In genomic region chr13:99981115-99982020, GRCh38 we compare ENCODE assay signal across 8 cellular contexts. TPM values are rescaled to one million over a fixed set of nuclear protein-coding genes. Genes with fewer than 3 reads are reported as not detected.
DNase-seq lines count a peak whose midpoint lies in the region; ATAC-seq and TF ChIP-seq lines count a peak whose summit lies in the region.

Gene ZIC2 (plus strand): TSS chr13:99981784. CDS start chr13:99982065, 281 bp downstream.

- H3K9me3 Mint-ChIP-seq in immature natural killer cell, result peaks cover 1 to 33% (median 18%) of the 10 kb centered on the region in 6 donors
- H3K9me3 Mint-ChIP-seq in stimulated activated naive B cell treated with anti-CD40 and anti-IgM and Interleukin-4, amounts not matched to agents 10 μg/mL and 1 μg/mL and 100 μg/mL, for 72 hours, result peaks cover 4 to 5% of the 10 kb centered on the region in 2 donors

- peaks cover 22 to 40% of the 10 kb centered on the region in 2 donors for H3K4me1 Mint-ChIP-seq in immature natural killer cell
- peaks cover 12% of the 10 kb centered on the region in 2 donors for H3K4me1 Mint-ChIP-seq in stimulated activated naive B cell treated with anti-CD40 and anti-IgM and Interleukin-4, amounts not matched to agents 10 μg/mL and 1 μg/mL and 100 μg/mL, for 72 hours

- H3K36me3 Mint-ChIP-seq in immature natural killer cell, result peaks cover 0 to 9% (median 5%) of the 10 kb centered on the region in 3 donors
- peaks cover 4 to 11% of the 10 kb centered on the region in 2 donors for H3K36me3 Mint-ChIP-seq in stimulated activated naive B cell treated with anti-CD40 and anti-IgM and Interleukin-4, amounts not matched to agents 10 μg/mL and 1 μg/mL and 100 μg/mL, for 72 hours

- H3K27me3 Mint-ChIP-seq in immature natural killer cell (ENCODE audit: low read depth in 3 of 3), result peaks cover 50 to 67% (median 63%) of the 10 kb centered on the region in 3 donors
- peaks cover 44 to 65% of the 10 kb centered on the region in 2 donors for H3K27me3 Mint-ChIP-seq in stimulated activated naive B cell treated with anti-CD40 and anti-IgM and Interleukin-4, amounts not matched to agents 10 μg/mL and 1 μg/mL and 100 μg/mL, for 72 hours

- in situ Hi-C loops in astrocyte of the cerebellum (cut with HindIII; ENCODE audit: low sequenced_read_pairs), result loop anchor here (10.0 to 25.0 kb wide), 2 partner anchors 256 to 533 kb away; no protein-coding TSS in a partner anchor

- peak within 1 kb of the TSS; percentile 94 for H3K4me3 ChIP-seq in astrocyte of the cerebellum (ENCODE audit: low read depth, low read length)

- TF ChIP-seq CTCF in GM10266 (IDR thresholded peaks at IDR 0.05; ENCODE audit: control insufficient read depth, insufficient read depth, low read depth, missing control alignments) (no peak), astrocyte of the cerebellum (IDR thresholded peaks at IDR 0.05; ENCODE audit: low read depth, low read length, missing control alignments) (no peak)

- H3K4me3 Mint-ChIP-seq in immature natural killer cell, result peak within 1 kb of the TSS; percentile 47 to 70 (median 64)
- H3K4me3 Mint-ChIP-seq in stimulated activated naive B cell treated with anti-CD40 and anti-IgM and Interleukin-4, amounts not matched to agents 10 μg/mL and 1 μg/mL and 100 μg/mL, for 72 hours, result peak within 1 kb of the TSS; percentile 69 to 70

- H3K27ac Mint-ChIP-seq in immature natural killer cell, result peak within 1 kb of the TSS in 2 of 6 donors; percentile 40 to 83
- H3K27ac Mint-ChIP-seq in stimulated activated naive B cell treated with anti-CD40 and anti-IgM and Interleukin-4, amounts not matched to agents 10 μg/mL and 1 μg/mL and 100 μg/mL, for 72 hours, result peak within 1 kb of the TSS; percentile 62

- peak in 1 of 2 donors; percentile 43 for ATAC-seq in stimulated activated naive B cell treated with anti-CD40 and anti-IgM and Interleukin-4, amounts not matched to agents 10 μg/mL and 1 μg/mL and 100 μg/mL, for 72 hours (replicated peaks)
- ATAC-seq in HG02970 (IDR thresholded peaks at IDR 0.05; ENCODE audit: low FRiP score, unreplicated experiment) (no peak), GM18511 (IDR thresholded peaks at IDR 0.05; ENCODE audit: unreplicated experiment) (no peak)

- DNase-seq in A172 (ENCODE audit: low spot score) (peak; percentile 70), GM10266 (ENCODE audit: extremely low spot score) (peak; percentile 66), NCI-H460 (ENCODE audit: extremely low read depth, low read depth) (peak; percentile 66), astrocyte of the cerebellum (ENCODE audit: low read depth) (peak; percentile 85), immature natural killer cell (no peak)
- no peak for DNase-seq in stimulated activated naive B cell treated with anti-CD40 and anti-IgM and Interleukin-4, amounts not matched to agents 10 μg/mL and 1 μg/mL and 100 μg/mL, for 72 hours

RNA-seq across cellular contexts. Expression of gene ZIC2, which starts in this region (rescaled TPM):
- total RNA-seq in A172 (2014; rRNA removed; shearing (Covaris generic)), result 4.7 and 5.5 TPM in 2 replicates
- total RNA-seq in NCI-H460 (2014; rRNA removed; shearing (Covaris generic)), result 4.2 and 4.4 TPM in 2 replicates
- polyA plus RNA-seq in NCI-H460 (2014; cell fraction: nucleus; rRNA removed), result 4.8 and 6.4 TPM in 2 replicates
- not detected for polyA plus RNA-seq in immature natural killer cell

Comparison
In these comparisons a context has a peak if more than half of its experiments do, and no peak if none do; other contexts are left out.
1. DNase-seq: peak in A172 (single experiment), GM10266 (single experiment), NCI-H460 (single experiment) and astrocyte of the cerebellum (single experiment); none in immature natural killer cell (0 of 3) and stimulated activated naive B cell treated with anti-CD40 and anti-IgM and Interleukin-4, amounts not matched to agents 10 μg/mL and 1 μg/mL and 100 μg/mL, for 72 hours (single experiment).